8 cellular contexts compared by ENCODE assay signal in the genomic region with DNA sequence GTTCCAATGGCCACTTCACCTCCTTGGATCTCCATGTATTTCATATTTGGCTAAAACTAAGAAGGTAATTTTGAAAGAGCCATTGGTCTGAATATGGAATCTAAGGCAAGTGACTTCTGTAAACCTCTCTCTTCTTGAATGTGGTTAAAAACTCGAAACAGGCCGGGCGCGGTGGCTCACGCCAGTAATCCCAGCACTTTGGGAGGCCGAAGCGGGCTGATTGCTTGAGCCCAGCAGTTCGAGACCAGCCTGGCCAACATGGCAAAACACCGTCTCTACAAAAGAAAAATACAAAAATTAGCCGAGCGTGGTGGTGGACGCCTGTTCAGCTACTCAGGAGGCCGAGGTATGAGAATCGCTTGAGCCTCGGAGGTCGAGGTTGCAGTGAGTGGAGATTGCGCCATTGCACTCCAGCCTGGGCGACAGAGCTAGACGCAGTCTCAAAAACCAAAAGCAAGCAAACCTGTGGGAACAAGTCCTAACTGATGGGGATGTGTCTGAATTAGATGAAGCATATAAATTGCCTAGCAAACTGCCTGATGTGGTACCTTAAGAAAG. TPM values are rescaled to one million over a fixed set of nuclear protein-coding genes. Genes with fewer than 3 reads are reported as not detected.
DNase-seq lines count a peak whose midpoint lies in the region; ATAC-seq and TF ChIP-seq lines count a peak whose summit lies in the region.

No MANE protein-coding gene starts in this region.

- DNase-seq in AG04450 (ENCODE audit: low read depth, low spot score), result no peak
- no peak for DNase-seq in Jurkat, Clone E6-1 (ENCODE audit: low read depth, low spot score)
- DNase-seq in chondrocyte (ENCODE audit: low spot score), result no peak
- no peak for DNase-seq in naive thymus-derived CD8-positive, alpha-beta T cell
- no peak for DNase-seq in AML-193 (lab: John Stamatoyannopoulos, UW)
- no peak for DNase-seq in mesenteric fat pad (ENCODE audit: low spot score)
- DNase-seq in NCI-H446 (lab: John Stamatoyannopoulos, UW), result no peak

- peaks cover 26% of the 10 kb centered on the region for H3K4me1 Mint-ChIP-seq in chondrocyte (ENCODE audit: low read depth)
- peaks cover 25 to 40% (median 39%) of the 10 kb centered on the region in 4 donors for H3K4me1 Mint-ChIP-seq in naive thymus-derived CD8-positive, alpha-beta T cell

- H3K4me3 Mint-ChIP-seq in chondrocyte (ENCODE audit: unreplicated experiment), result peak overlapping the region; percentile 90
- peak overlapping the region; percentile 89 to 97 (median 94) for H3K4me3 Mint-ChIP-seq in naive thymus-derived CD8-positive, alpha-beta T cell

- H3K27ac ChIP-seq in AG04450 (ENCODE audit: low read depth, low read length), result no peak overlapping the region

- no peaks in the 10 kb centered on the region for H3K9me3 Mint-ChIP-seq in chondrocyte (ENCODE audit: low read depth)
- H3K9me3 Mint-ChIP-seq in naive thymus-derived CD8-positive, alpha-beta T cell, result no peaks in the 10 kb centered on the region

- CTCF ChIA-PET in AG04450 (lab: Charles Lee), result interaction anchor here (0.6 kb wide), 1 partner anchor 47 kb away, joined by 4 read pairs; no protein-coding TSS in a partner anchor

- peak overlapping the region; percentile 45 for H3K27ac Mint-ChIP-seq in chondrocyte (ENCODE audit: unreplicated experiment)
- peak overlapping the region in 9 of 10 donors; percentile 60 to 99 (median 98) for H3K27ac Mint-ChIP-seq in naive thymus-derived CD8-positive, alpha-beta T cell

- TF ChIP-seq CTCF in AG04450 (IDR thresholded peaks at IDR 0.05; ENCODE audit: low read depth, low read length) (no peak), chondrocyte (IDR thresholded peaks at IDR 0.05) (no peak)

- H3K36me3 Mint-ChIP-seq in chondrocyte (ENCODE audit: low read depth), result no peaks in the 10 kb centered on the region
- H3K36me3 Mint-ChIP-seq in naive thymus-derived CD8-positive, alpha-beta T cell, result no peaks in the 10 kb centered on the region

- H3K9me3 ChIP-seq in AG04450 (ENCODE audit: control insufficient read depth, insufficient read depth, low read length), result no peaks in the 10 kb centered on the region; the same call in 1 of the 2 replicates

- POLR2A ChIA-PET in AG04450 (lab: Yijun Ruan, JAX), result no interaction called here
- POLR2A ChIA-PET in naive thymus-derived CD8-positive, alpha-beta T cell (lab: Charles Lee), result interaction anchor here (1.1 to 1.8 kb wide), 2 partner anchors 610 to 684 kb away, joined by 3 to 5 read pairs; a partner anchor contains a TSS

- no peaks in the 10 kb centered on the region for H3K27me3 ChIP-seq in AG04450 (ENCODE audit: control insufficient read depth, insufficient read depth, low read length)

- no peaks in the 10 kb centered on the region for H3K27me3 Mint-ChIP-seq in chondrocyte (ENCODE audit: low read depth)
- H3K27me3 Mint-ChIP-seq in naive thymus-derived CD8-positive, alpha-beta T cell, result peaks cover 0 to 2% (median 0%) of the 10 kb centered on the region in 5 donors

- no peak for ATAC-seq in naive thymus-derived CD8-positive, alpha-beta T cell
- ATAC-seq in HG03457 (IDR thresholded peaks at IDR 0.05; ENCODE audit: unreplicated experiment), result no peak

- peak overlapping the region; percentile 97 for H3K4me3 ChIP-seq in AG04450 (ENCODE audit: low read depth, low read length)
- H3K4me3 ChIP-seq in Jurkat, Clone E6-1 (ENCODE audit: low read length), result peak overlapping the region; percentile 98

RNA-seq across cellular contexts. Expression of a gene that starts 2.2 kb away (rescaled TPM):
- 16.9 and 18.0 TPM in 2 replicates for polyA plus RNA-seq in AG04450 (2011; rRNA removed)
- 13.0 and 24.6 TPM in 2 replicates for polyA minus RNA-seq in AG04450 (2011; rRNA and poly(A)+ RNA removed)
- 11.3 TPM for polyA plus RNA-seq in Jurkat, Clone E6-1 (2012; ENCODE audit: insufficient read depth, insufficient read length)
- 13.9 to 21.3 TPM (median 20.4 TPM) in 3 replicates for total RNA-seq in chondrocyte
- 1 to 10 TPM; 4.9 to 6.4 TPM for total RNA-seq in naive thymus-derived CD8-positive, alpha-beta T cell
- 1 to 10 TPM; 4.6 to 7.0 (median 5.7) TPM for polyA plus RNA-seq in naive thymus-derived CD8-positive, alpha-beta T cell
- total RNA-seq in mesenteric fat pad, result 11.0 TPM
